Comparison of ENCODE assay signal across 13 cellular contexts in the genomic region with DNA sequence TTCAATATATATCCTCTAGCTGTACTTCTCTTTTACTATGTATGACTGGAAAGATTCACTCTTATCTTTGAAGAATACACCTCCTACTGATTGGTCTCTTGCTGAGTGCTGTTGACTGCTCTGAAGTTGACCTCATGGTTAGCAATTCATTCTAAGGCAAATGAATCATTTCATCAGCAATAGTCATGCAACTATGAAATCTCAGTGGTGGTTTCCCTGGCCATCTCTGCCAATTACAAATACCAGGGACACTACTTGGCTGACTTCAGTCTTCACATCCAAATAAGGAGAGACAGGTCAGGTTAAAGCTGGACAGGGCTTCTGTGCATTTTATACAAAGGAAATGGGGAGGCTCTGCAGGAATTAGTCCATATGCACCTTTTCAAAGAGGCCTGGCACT.
DNase-seq lines count a peak whose midpoint lies in the region; FAIRE-seq and TF ChIP-seq lines count a peak whose summit lies in the region.
"Had no signal": no experiment of that assay in that cellular context is flagged by ENCODE, and none has a peak within 500 bp of the region (broad histone marks: within the 10 kb centered on the region; RNA-seq: fewer than 3 reads in every experiment).

No MANE protein-coding gene starts in this region.

- H3K9ac ChIP-seq in astrocyte (ENCODE audit: low read length) (peak overlapping the region; percentile 46), MM.1S (ENCODE audit: low read length) (no peak overlapping the region)

- DNase-seq in AG04450 (ENCODE audit: low read depth, low spot score) (peak; percentile 82), HS-5 (ENCODE audit: low read depth) (peak; percentile 96), astrocyte (ENCODE audit: low read depth) (peak; percentile 99), iPS DF 6.9 (ENCODE audit: low read depth, low spot score) (peak; percentile 25), spleen (no peak), MM.1S (no peak), T-helper 9 cell (no peak)
- DNase-seq in activated CD4-positive, alpha-beta memory T cell treated with anti-CD3 and anti-CD28 coated beads for 36 hours: no peak
- DNase-seq: CD8-positive, alpha-beta T cell; gastrocnemius medialis; NCI-H446 had no signal

- peak; percentile 100 for FAIRE-seq in astrocyte (lab: Jason Lieb, UNC)

- H3K4me2 ChIP-seq in astrocyte (ENCODE audit: low read length) (peak overlapping the region; percentile 30), MM.1S (ENCODE audit: low read depth, low read length) (no peak overlapping the region)

- H4K20me1 ChIP-seq in astrocyte (ENCODE audit: insufficient read depth, low read length) (no peaks in the 10 kb centered on the region), MM.1S (ENCODE audit: insufficient read depth, low read length) (no peaks in the 10 kb centered on the region)

- H3K27ac ChIP-seq in AG04450 (ENCODE audit: low read depth, low read length) (no peak overlapping the region), astrocyte (ENCODE audit: low read depth, low read length) (peak overlapping the region; percentile 74), iPS DF 6.9 (ENCODE audit: low read length) (no peak overlapping the region), spleen (no peak overlapping the region), MM.1S (ENCODE audit: low read length) (no peak overlapping the region)
- H3K27ac ChIP-seq: gastrocnemius medialis, neutrophil had no signal

- H2AFZ ChIP-seq in astrocyte (ENCODE audit: low read depth, low read length): no peak overlapping the region
- H2AFZ ChIP-seq in MM.1S (ENCODE audit: low read length): no peak overlapping the region

- peaks cover 22% of the 10 kb centered on the region for H3K4me1 Mint-ChIP-seq in astrocyte (ENCODE audit: low read depth, unreplicated experiment)
- H3K4me1 Mint-ChIP-seq in activated CD4-positive, alpha-beta memory T cell treated with anti-CD3 and anti-CD28 coated beads for 36 hours (ENCODE audit: low read depth): no peaks in the 10 kb centered on the region
- H3K4me1 Mint-ChIP-seq: activated naive CD4-positive, alpha-beta T cell treated with anti-CD3 and anti-CD28 coated beads, Interleukin-2, amount 50 U/mL, for 24 hours had no signal

- H3K27me3 ChIP-seq in AG04450 (ENCODE audit: control insufficient read depth, insufficient read depth, low read length): no peaks in the 10 kb centered on the region
- H3K27me3 ChIP-seq in astrocyte (ENCODE audit: insufficient read depth, low read length): no peaks in the 10 kb centered on the region
- H3K27me3 ChIP-seq in iPS DF 6.9 (ENCODE audit: control insufficient read depth, insufficient read depth, low read length): no peaks in the 10 kb centered on the region
- no peaks in the 10 kb centered on the region for H3K27me3 ChIP-seq in spleen (replicated peaks in 1 of 7)
- H3K27me3 ChIP-seq in MM.1S (replicated peaks; ENCODE audit: insufficient read depth, low read length): no peaks in the 10 kb centered on the region
- H3K27me3 ChIP-seq: gastrocnemius medialis, neutrophil had no signal

- peak overlapping the region; percentile 94 for H3K27ac Mint-ChIP-seq in astrocyte (ENCODE audit: unreplicated experiment)
- no peak overlapping the region for H3K27ac Mint-ChIP-seq in activated CD4-positive, alpha-beta memory T cell treated with anti-CD3 and anti-CD28 coated beads for 36 hours
- H3K27ac Mint-ChIP-seq: activated naive CD4-positive, alpha-beta T cell treated with anti-CD3 and anti-CD28 coated beads, Interleukin-2, amount 50 U/mL, for 24 hours; CD8-positive, alpha-beta T cell had no signal

- CTCF ChIA-PET in AG04450 (lab: Charles Lee): interaction anchor here (0.9 to 4.5 kb wide), 2 partner anchors 9 to 37 kb away, joined by 3 to 20 read pairs; no protein-coding TSS in a partner anchor
- CTCF ChIA-PET in activated CD4-positive, alpha-beta memory T cell treated with anti-CD3 and anti-CD28 coated beads for 36 hours (lab: Charles Lee): interaction anchor here (0.9 kb wide), 1 partner anchor 645 kb away, joined by 3 read pairs; no protein-coding TSS in a partner anchor

- H3K27me3 Mint-ChIP-seq in astrocyte (ENCODE audit: low read depth, unreplicated experiment): no peaks in the 10 kb centered on the region
- no peaks in the 10 kb centered on the region for H3K27me3 Mint-ChIP-seq in activated CD4-positive, alpha-beta memory T cell treated with anti-CD3 and anti-CD28 coated beads for 36 hours

- intact Hi-C loops in spleen (cut with DNase I; ENCODE audit: low total_unique reads): no loop called here
- intact Hi-C loops in activated CD4-positive, alpha-beta memory T cell treated with anti-CD3 and anti-CD28 coated beads for 36 hours (cut with micrococcal nuclease): no loop called here

- peaks cover 25% of the 10 kb centered on the region for H3K4me1 ChIP-seq in astrocyte (ENCODE audit: insufficient read depth, low read length)
- no peaks in the 10 kb centered on the region; the same call in 1 of the 2 replicates for H3K4me1 ChIP-seq in iPS DF 6.9 (ENCODE audit: control insufficient read depth, insufficient read depth, low read length)
- H3K4me1 ChIP-seq in spleen: no peaks in the 10 kb centered on the region
- H3K4me1 ChIP-seq in MM.1S (ENCODE audit: low read length): peaks cover 9% of the 10 kb centered on the region

- no peaks in the 10 kb centered on the region for H3K9me2 ChIP-seq in MM.1S (replicated peaks; ENCODE audit: insufficient read depth, low read length)

- TF ChIP-seq CTCF in AG04450 (IDR thresholded peaks at IDR 0.05; ENCODE audit: low read depth, low read length) (no peak), astrocyte (IDR thresholded peaks at IDR 0.05; ENCODE audit: insufficient read depth, low read depth, low read length) (no peak), spleen (IDR thresholded peaks at IDR 0.05 in 8 of 11, conservative IDR thresholded peaks at IDR 0.05 in 3 of 11) (no peak), MM.1S (IDR thresholded peaks at IDR 0.05; ENCODE audit: low read length) (no peak)

- TF ChIP-seq POLR2A in spleen (IDR thresholded peaks at IDR 0.05): no peak

- no peaks in the 10 kb centered on the region for H3F3A ChIP-seq in MM.1S (ENCODE audit: insufficient read depth, low read length)

- H3K9me3 Mint-ChIP-seq in astrocyte (ENCODE audit: unreplicated experiment): no peaks in the 10 kb centered on the region
- H3K9me3 Mint-ChIP-seq in activated CD4-positive, alpha-beta memory T cell treated with anti-CD3 and anti-CD28 coated beads for 36 hours: no peaks in the 10 kb centered on the region
- H3K9me3 Mint-ChIP-seq: activated naive CD4-positive, alpha-beta T cell treated with anti-CD3 and anti-CD28 coated beads, Interleukin-2, amount 50 U/mL, for 24 hours; CD8-positive, alpha-beta T cell had no signal

- no peak overlapping the region for H3K4me3 ChIP-seq in AG04450 (ENCODE audit: low read depth, low read length)
- H3K4me3 ChIP-seq in astrocyte (ENCODE audit: insufficient read depth, low read depth, low read length): no peak overlapping the region
- H3K4me3 ChIP-seq in iPS DF 6.9 (ENCODE audit: low read length): no peak overlapping the region
- H3K4me3 ChIP-seq in spleen: no peak overlapping the region
- no peak overlapping the region for H3K4me3 ChIP-seq in MM.1S (ENCODE audit: low read length)
- H3K4me3 ChIP-seq: gastrocnemius medialis had no signal

- no peaks in the 10 kb centered on the region for H3K36me3 Mint-ChIP-seq in astrocyte (ENCODE audit: low read depth, unreplicated experiment)
- no peaks in the 10 kb centered on the region for H3K36me3 Mint-ChIP-seq in activated CD4-positive, alpha-beta memory T cell treated with anti-CD3 and anti-CD28 coated beads for 36 hours
- H3K36me3 Mint-ChIP-seq: activated naive CD4-positive, alpha-beta T cell treated with anti-CD3 and anti-CD28 coated beads, Interleukin-2, amount 50 U/mL, for 24 hours; CD8-positive, alpha-beta T cell had no signal

- no peak overlapping the region for H3K4me3 Mint-ChIP-seq in astrocyte (ENCODE audit: unreplicated experiment)
- H3K4me3 Mint-ChIP-seq in activated CD4-positive, alpha-beta memory T cell treated with anti-CD3 and anti-CD28 coated beads for 36 hours: no peak overlapping the region
- H3K4me3 Mint-ChIP-seq: activated naive CD4-positive, alpha-beta T cell treated with anti-CD3 and anti-CD28 coated beads, Interleukin-2, amount 50 U/mL, for 24 hours; CD8-positive, alpha-beta T cell had no signal

- POLR2A ChIA-PET in AG04450 (lab: Yijun Ruan, JAX): interaction anchor here (0.7 to 1.7 kb wide), 6 partner anchors 9 to 645 kb away, joined by 3 to 9 read pairs (median 6); no protein-coding TSS in a partner anchor
- POLR2A ChIA-PET in activated CD4-positive, alpha-beta memory T cell treated with anti-CD3 and anti-CD28 coated beads for 36 hours (lab: Charles Lee): no interaction called here

- H3K79me2 ChIP-seq in astrocyte (ENCODE audit: insufficient read depth, low read length): no peaks in the 10 kb centered on the region
- no peaks in the 10 kb centered on the region for H3K79me2 ChIP-seq in MM.1S (ENCODE audit: low read length)

- H3K9me3 ChIP-seq in AG04450 (ENCODE audit: control insufficient read depth, insufficient read depth, low read length) (no peaks in the 10 kb centered on the region), astrocyte (ENCODE audit: insufficient read depth, low read depth, low read length) (no peaks in the 10 kb centered on the region), iPS DF 6.9 (ENCODE audit: control insufficient read depth, insufficient read depth, low read length) (no peaks in the 10 kb centered on the region), spleen (peaks cover 0 to 15% (median 11%) of the 10 kb centered on the region in 8 donors), MM.1S (replicated peaks; ENCODE audit: insufficient read depth, low read length) (no peaks in the 10 kb centered on the region)
- H3K9me3 ChIP-seq: gastrocnemius medialis, neutrophil had no signal

- no peaks in the 10 kb centered on the region for H3K36me3 ChIP-seq in astrocyte (ENCODE audit: insufficient read depth, low read length)
- no peaks in the 10 kb centered on the region for H3K36me3 ChIP-seq in iPS DF 6.9 (ENCODE audit: control insufficient read depth, insufficient read depth, low read length)
- H3K36me3 ChIP-seq in spleen: no peaks in the 10 kb centered on the region
- H3K36me3 ChIP-seq in MM.1S (replicated peaks; ENCODE audit: insufficient read depth, low read length): no peaks in the 10 kb centered on the region
- H3K36me3 ChIP-seq: gastrocnemius medialis, neutrophil had no signal

Comparison
In these comparisons a context has a peak if more than half of its experiments do, and no peak if none do; other contexts are left out.
1. DNase-seq: peak in AG04450 (single experiment), HS-5 (single experiment), astrocyte (single experiment) and iPS DF 6.9 (single experiment); none in spleen (single experiment), MM.1S (single experiment), activated CD4-positive, alpha-beta memory T cell treated with anti-CD3 and anti-CD28 coated beads for 36 hours (single experiment) and T-helper 9 cell (single experiment).